In genomic region chr22:20944042-20944441, GRCh38 we compare ENCODE assay signal across 22 cellular contexts. TPM values are rescaled to one million over a fixed set of nuclear protein-coding genes. Genes with fewer than 3 reads are reported as not detected.
DNase-seq lines count a peak whose midpoint lies in the region; ATAC-seq, FAIRE-seq and TF ChIP-seq lines count a peak whose summit lies in the region.
"Had no signal": no experiment of that assay in that cellular context is flagged by ENCODE, and none has a peak within 500 bp of the region (broad histone marks: within the 10 kb centered on the region; RNA-seq: fewer than 3 reads in every experiment).

No MANE protein-coding gene starts in this region.

- intact Hi-C loops in activated naive CD4-positive, alpha-beta T cell treated with anti-CD3 and anti-CD28 coated beads for 36 hours (cut with micrococcal nuclease): loop anchor here (10.0 kb wide), 1 partner anchor 129 kb away; no protein-coding TSS in a partner anchor
- intact Hi-C loops in HCT116 (cut with micrococcal nuclease) (no loop called here), K562 (cut with micrococcal nuclease) (no loop called here), gastrocnemius medialis (cut with DNase I; ENCODE audit: low total_unique reads) (loop anchor here (2.0 kb wide), 1 partner anchor 23 kb away; no protein-coding TSS in a partner anchor)

- no peaks in the 10 kb centered on the region for H3K9me2 ChIP-seq in HCT116 (ENCODE audit: insufficient read depth)

- BruUV-seq in HCT116 (replicated peaks; lab: Mats Ljungman, UMichigan) (no TSS peak), K562 (replicated peaks; lab: Mats Ljungman, UMichigan) (no TSS peak)

- no peak for FAIRE-seq in K562 (lab: Jason Lieb, UNC)
- FAIRE-seq: A204.1, GM12891, GM18507, H54 had no signal

- H3K9me1 ChIP-seq in K562 (ENCODE audit: control insufficient read depth, insufficient read depth, low read length): peaks cover 41% of the 10 kb centered on the region

- CTCF ChIA-PET in activated naive CD4-positive, alpha-beta T cell treated with anti-CD3 and anti-CD28 coated beads for 36 hours (lab: Charles Lee): interaction anchor here (0.7 kb wide), 1 partner anchor 16 kb away, joined by 6 read pairs; no protein-coding TSS in a partner anchor
- CTCF ChIA-PET in HCT116 (lab: Charles Lee): interaction anchor here (0.7 to 1.0 kb wide), 3 partner anchors 13 to 149 kb away, joined by 3 read pairs; no protein-coding TSS in a partner anchor
- CTCF ChIA-PET in K562 (lab: Yijun Ruan, JAX; ENCODE audit: low intra/inter-chr PET ratio): no interaction called here

- in situ Hi-C loops in K562 (cut with MboI) (no loop called here), gastrocnemius medialis (cut with MboI; ENCODE audit: low sequenced_read_pairs in 4 of 4) (no loop called here)

- RAD21 ChIA-PET in HCT116 (lab: Charles Lee; ENCODE audit: low non-redundant PET in 1 of 2, low total read pairs in 2 of 2, uncharacterized antibody in 2 of 2, unreplicated experiment in 2 of 2): no interaction called here

- WGBS in K562 (ENCODE audit: insufficient coverage, low coverage, missing lambda C conversion rate): 28% methylated on average over 1 of the region's 1 CpG

- peak overlapping the region; percentile 64 for H3K4me2 ChIP-seq in HCT116 (ENCODE audit: low read length)
- H3K4me2 ChIP-seq in K562 (ENCODE audit: insufficient read depth, low read length): no peak overlapping the region
- H3K4me2 ChIP-seq: BLaER1 had no signal

- H3K9ac ChIP-seq in HCT116 (ENCODE audit: low read length) (no peak overlapping the region), K562 (ENCODE audit: insufficient read depth in 1 of 2, low read depth in 2 of 2, low read length in 2 of 2) (no peak overlapping the region)
- H3K9ac ChIP-seq: BLaER1 had no signal

- H3K27ac Mint-ChIP-seq in activated naive CD4-positive, alpha-beta T cell treated with anti-CD3 and anti-CD28 coated beads for 36 hours: peak overlapping the region; percentile 14
- H3K27ac Mint-ChIP-seq: B cell had no signal

- H3K27me3 Mint-ChIP-seq in activated naive CD4-positive, alpha-beta T cell treated with anti-CD3 and anti-CD28 coated beads for 36 hours (ENCODE audit: low read depth): no peaks in the 10 kb centered on the region
- H3K27me3 Mint-ChIP-seq: B cell; CD4-positive, alpha-beta memory T cell had no signal

- no peaks in the 10 kb centered on the region for H3K9me3 ChIP-seq in HCT116 (ENCODE audit: control insufficient read depth in 1 of 2, insufficient read depth in 1 of 2, low read depth in 1 of 2, low read length in 2 of 2)
- H3K9me3 ChIP-seq in K562 (replicated peaks; ENCODE audit: control insufficient read depth, insufficient read depth, low read depth, low read length): no peaks in the 10 kb centered on the region
- H3K9me3 ChIP-seq in gastrocnemius medialis: no peaks in the 10 kb centered on the region
- H3K9me3 ChIP-seq: BLaER1, HAP-1 had no signal

- DNase-seq in activated naive CD4-positive, alpha-beta T cell treated with anti-CD3 and anti-CD28 coated beads for 36 hours: no peak
- no peak for DNase-seq in activated naive CD4-positive, alpha-beta T cell treated with Interleukin-2 at 50 U/mL for 16 hours
- DNase-seq in HCT116 (ENCODE audit: low read depth, low spot score): no peak
- DNase-seq in K562 (ENCODE audit: extremely low read depth in 1 of 4, low spot score in 3 of 4): no peak
- DNase-seq in gastrocnemius medialis: no peak
- DNase-seq: Calu3; CD4-positive, alpha-beta memory T cell; COR-L47; DMS53; DMS79 treated with DMSO at 0.1 percent for 48 hours; GF-D8; GOT3 had no signal

- no peak for TF ChIP-seq EP300 in K562 (IDR thresholded peaks at IDR 0.05; ENCODE audit: low read length)

- no peak overlapping the region for H3K4me3 Mint-ChIP-seq in activated naive CD4-positive, alpha-beta T cell treated with anti-CD3 and anti-CD28 coated beads for 36 hours
- H3K4me3 Mint-ChIP-seq: B cell had no signal

- H4K20me1 ChIP-seq in HCT116 (ENCODE audit: insufficient read depth) (peaks cover 52% of the 10 kb centered on the region; the same call in 1 of the 2 replicates), K562 (replicated peaks; ENCODE audit: control insufficient read depth, insufficient read depth, low read length) (peaks cover 95% of the 10 kb centered on the region)

- H3K27me3 ChIP-seq in HCT116 (ENCODE audit: insufficient read depth, low read length): no peaks in the 10 kb centered on the region
- H3K27me3 ChIP-seq in K562 (ENCODE audit: control insufficient read depth in 2 of 2, insufficient read depth in 2 of 2, low read length in 2 of 2): no peaks in the 10 kb centered on the region
- H3K27me3 ChIP-seq in gastrocnemius medialis: no peaks in the 10 kb centered on the region
- H3K27me3 ChIP-seq: BLaER1 had no signal

- no peaks in the 10 kb centered on the region for H3K9me3 Mint-ChIP-seq in activated naive CD4-positive, alpha-beta T cell treated with anti-CD3 and anti-CD28 coated beads for 36 hours
- H3K9me3 Mint-ChIP-seq: CD4-positive, alpha-beta memory T cell had no signal

- H3K79me2 ChIP-seq in HCT116 (ENCODE audit: insufficient read depth, low read length): peaks cover 99% of the 10 kb centered on the region
- H3K79me2 ChIP-seq in K562 (ENCODE audit: control insufficient read depth, insufficient read depth, low read length): peaks cover 97% of the 10 kb centered on the region

- H3K4me1 ChIP-seq in HCT116 (ENCODE audit: control insufficient read depth in 1 of 2, insufficient read depth in 2 of 2, low read length in 2 of 2): peaks cover 14 to 61% of the 10 kb centered on the region in 2 experiments
- peaks cover 9 to 19% of the 10 kb centered on the region in 2 experiments; a peak in 3 of 5 replicates for H3K4me1 ChIP-seq in K562 (replicated peaks in 1 of 2; ENCODE audit: control insufficient read depth in 2 of 2, insufficient read depth in 2 of 2, low read length in 2 of 2)
- H3K4me1 ChIP-seq in gastrocnemius medialis: peaks cover 52 to 60% of the 10 kb centered on the region in 2 donors

- POLR2A ChIA-PET in HCT116 (lab: Charles Lee): no interaction called here
- POLR2A ChIA-PET in K562 (lab: Yijun Ruan, JAX): interaction anchor here (54.6 to 64.4 kb wide), 2 partner anchors 7 to 26 kb away, joined by 1556 read pairs; partner anchors contain the start of genes AIFM3, CRKL and LZTR1

- H2AFZ ChIP-seq in HCT116 (ENCODE audit: low read depth, low read length, poor library complexity, severe bottlenecking) (no peak overlapping the region), K562 (ENCODE audit: low read depth, low read length) (no peak overlapping the region)

- H3K36me3 Mint-ChIP-seq in activated naive CD4-positive, alpha-beta T cell treated with anti-CD3 and anti-CD28 coated beads for 36 hours (ENCODE audit: low read depth): peaks cover 17% of the 10 kb centered on the region

- TF ChIP-seq RAD21 in HCT116 (IDR thresholded peaks at IDR 0.05; ENCODE audit: low read depth): no peak
- TF ChIP-seq RAD21 in K562 (CRISPR knock-in tag; conservative IDR thresholded peaks at IDR 0.05 in 1 of 2, IDR thresholded peaks at IDR 0.05 in 1 of 2): no peak

- H3K4me3 ChIP-seq in HCT116 (replicated peaks in 1 of 2; ENCODE audit: low read depth in 1 of 2, low read length in 2 of 2) (no peak overlapping the region), K562 (no peak overlapping the region), gastrocnemius medialis (no peak overlapping the region)
- H3K4me3 ChIP-seq: BLaER1, HAP-1 had no signal

- ATAC-seq in HCT116: no peak
- ATAC-seq in K562: no peak
- no peak for ATAC-seq in GM19023 (IDR thresholded peaks at IDR 0.05; ENCODE audit: unreplicated experiment)
- no peak for ATAC-seq in gastrocnemius medialis

- no peak for TF ChIP-seq POLR2A in HCT116 (IDR thresholded peaks at IDR 0.05; ENCODE audit: borderline replicate concordance, extremely low read depth, insufficient read depth, insufficient read length)
- no peak for TF ChIP-seq POLR2A in K562 (conservative IDR thresholded peaks at IDR 0.05)
- no peak for TF ChIP-seq POLR2A in gastrocnemius medialis (IDR thresholded peaks at IDR 0.05)

- H3K36me3 ChIP-seq in HCT116 (ENCODE audit: control insufficient read depth in 1 of 2, insufficient read depth in 2 of 2, low read length in 2 of 2) (peaks cover 0 to 4% of the 10 kb centered on the region in 2 experiments; a peak in 1 of 4 replicates), K562 (ENCODE audit: control insufficient read depth, insufficient read depth, low read length) (peaks cover 85% of the 10 kb centered on the region), gastrocnemius medialis (no peaks in the 10 kb centered on the region)

- peaks cover 70% of the 10 kb centered on the region for H3K4me1 Mint-ChIP-seq in activated naive CD4-positive, alpha-beta T cell treated with anti-CD3 and anti-CD28 coated beads for 36 hours (ENCODE audit: low read depth)

- H3K27ac ChIP-seq in HCT116 (ENCODE audit: low read depth, low read length) (no peak overlapping the region), K562 (ENCODE audit: extremely low read depth, low read depth, low read length) (no peak overlapping the region), gastrocnemius medialis (no peak overlapping the region)
- H3K27ac ChIP-seq: 22Rv1, BLaER1, C4-2B had no signal

- no peak for TF ChIP-seq CTCF in HCT116 (IDR thresholded peaks at IDR 0.05 in 2 of 3, conservative IDR thresholded peaks at IDR 0.05 in 1 of 3; ENCODE audit: borderline replicate concordance in 1 of 3, insufficient read depth in 1 of 3, low read depth in 2 of 3, low read length in 2 of 3)
- no peak for TF ChIP-seq CTCF in K562 (IDR thresholded peaks at IDR 0.05 in 2 of 3, conservative IDR thresholded peaks at IDR 0.05 in 1 of 3; ENCODE audit: insufficient read depth in 2 of 3, low read depth in 1 of 3, low read length in 3 of 3)
- no peak for TF ChIP-seq CTCF in gastrocnemius medialis (IDR thresholded peaks at IDR 0.05 in 4 of 5, conservative IDR thresholded peaks at IDR 0.05 in 1 of 5)

RNA-seq across cellular contexts. Expression of gene AIFM3, which starts 23.0 kb away (rescaled TPM):
- total RNA-seq in activated naive CD4-positive, alpha-beta T cell treated with anti-CD3 and anti-CD28 coated beads for 36 hours: under 1 TPM; 0.07 to 0.10 TPM
- total RNA-seq in HCT116 (2021; ENCODE audit: unreplicated experiment): 9.7 TPM
- 5.6 and 5.8 TPM in 2 replicates for polyA plus RNA-seq in HCT116 (2012)
- total RNA-seq in K562 (2011; cell fraction: chromatin; rRNA removed; ENCODE audit: low replicate concordance): 0.14 and 1.4 TPM in 2 replicates
- 0.33 and 1.2 TPM in 2 replicates for total RNA-seq in K562 (2011; cell fraction: nucleolus; rRNA removed)
- 0.53 and 0.81 TPM in 2 replicates for total RNA-seq in K562 (2011; cell fraction: nucleoplasm; rRNA removed)
- total RNA-seq in K562 (2014; rRNA removed): 0.14 TPM in 1 of 2 replicates, not detected in the other
- 0.10 TPM in 1 of 2 replicates, not detected in the other for total RNA-seq in K562 (2014; rRNA removed; fragmentation: Illumina TruSeq; extraction: Trizol)
- total RNA-seq in K562 (2015; rRNA removed; fragmentation: Illumina TruSeq; extraction: Trizol): 0.07 TPM in 1 of 2 replicates, not detected in the other
- 0.20 and 0.56 TPM in 2 replicates for total RNA-seq in K562 (2021)
- 0.04 and 0.08 TPM in 2 replicates for polyA plus RNA-seq in K562 (2011; rRNA removed)
- polyA plus RNA-seq in K562 (2011; cell fraction: cytosol; rRNA removed): 0.06 TPM in 1 of 2 replicates, not detected in the other
- polyA plus RNA-seq in K562 (2011; cell fraction: nucleus; rRNA removed): 0.80 and 0.87 TPM in 2 replicates
- 0.27 and 0.50 TPM in 2 replicates for polyA plus RNA-seq in K562 (2012)
- polyA plus RNA-seq in K562 (2014; fragmentation: Illumina TruSeq; extraction: Trizol): 0.06 TPM in 1 of 2 replicates, not detected in the other
- under 1 TPM; 0.03 to 0.06 TPM for polyA plus RNA-seq in K562 (2014; fragmentation: Nextera tagmentation; extraction: Ambion mirVana)
- polyA plus RNA-seq in K562 (2014; rRNA removed): 0.15 TPM in 1 of 2 replicates, not detected in the other
- 0.06 TPM in 1 of 2 replicates, not detected in the other for polyA minus RNA-seq in K562 (2011; rRNA and poly(A)+ RNA removed)
- polyA minus RNA-seq in K562 (2011; cell fraction: cytosol; rRNA and poly(A)+ RNA removed): not detected in 2 replicates
- polyA minus RNA-seq in K562 (2011; cell fraction: nucleus; rRNA and poly(A)+ RNA removed): 0.27 and 0.44 TPM in 2 replicates
- total RNA-seq in gastrocnemius medialis: under 1 TPM in 2 of 4 donors, not detected in 2; 0.22 to 0.42 TPM
- polyA plus RNA-seq: CD4-positive, alpha-beta memory T cell had no signal

RNA-seq across cellular contexts. Expression of gene CRKL, which starts 26.8 kb away (rescaled TPM):
- total RNA-seq in activated naive CD4-positive, alpha-beta T cell treated with anti-CD3 and anti-CD28 coated beads for 36 hours: 10 to 100 TPM; 60.5 to 62.2 TPM
- total RNA-seq in HCT116 (2021; ENCODE audit: unreplicated experiment) (87.7 TPM), K562 (2014; rRNA removed) (105 and 144 TPM in 2 replicates), K562 (2014; rRNA removed; fragmentation: Illumina TruSeq; extraction: Trizol) (138 and 141 TPM in 2 replicates), K562 (2015; rRNA removed; fragmentation: Illumina TruSeq; extraction: Trizol) (124 and 128 TPM in 2 replicates), K562 (2021) (263 and 267 TPM in 2 replicates), gastrocnemius medialis (100 to 1,000 TPM in 1 of 4 donors, 10 to 100 TPM in 3; 73.3 to 109 (median 84.7) TPM)
- 44.2 and 49.3 TPM in 2 replicates for polyA plus RNA-seq in HCT116 (2012)
- total RNA-seq in K562 (2011; cell fraction: chromatin; rRNA removed; ENCODE audit: low replicate concordance): 251 and 271 TPM in 2 replicates
- 179 and 190 TPM in 2 replicates for total RNA-seq in K562 (2011; cell fraction: nucleolus; rRNA removed)
- total RNA-seq in K562 (2011; cell fraction: nucleoplasm; rRNA removed): 236 and 257 TPM in 2 replicates
- polyA plus RNA-seq in K562 (2011; rRNA removed) (135 and 196 TPM in 2 replicates), K562 (2014; fragmentation: Illumina TruSeq; extraction: Trizol) (144 and 156 TPM in 2 replicates), K562 (2014; fragmentation: Nextera tagmentation; extraction: Ambion mirVana) (100 to 1,000 TPM; 100 to 105 TPM), K562 (2014; rRNA removed) (114 and 124 TPM in 2 replicates)
- polyA plus RNA-seq in K562 (2011; cell fraction: cytosol; rRNA removed): 111 and 189 TPM in 2 replicates
- 90.3 and 116 TPM in 2 replicates for polyA plus RNA-seq in K562 (2011; cell fraction: nucleus; rRNA removed)
- polyA plus RNA-seq in K562 (2012): 90.4 and 122 TPM in 2 replicates
- polyA minus RNA-seq in K562 (2011; rRNA and poly(A)+ RNA removed): 219 and 267 TPM in 2 replicates
- polyA minus RNA-seq in K562 (2011; cell fraction: cytosol; rRNA and poly(A)+ RNA removed): 166 and 232 TPM in 2 replicates
- polyA minus RNA-seq in K562 (2011; cell fraction: nucleus; rRNA and poly(A)+ RNA removed): 39.9 and 84.6 TPM in 2 replicates

RNA-seq across cellular contexts. Expression of gene LZTR1, which starts 38.1 kb away (rescaled TPM):
- 10 to 100 TPM; 23.1 to 27.4 TPM for total RNA-seq in activated naive CD4-positive, alpha-beta T cell treated with anti-CD3 and anti-CD28 coated beads for 36 hours
- 56.5 TPM for total RNA-seq in HCT116 (2021; ENCODE audit: unreplicated experiment)
- polyA plus RNA-seq in HCT116 (2012): 23.9 and 24.7 TPM in 2 replicates
- total RNA-seq in K562 (2011; cell fraction: chromatin; rRNA removed; ENCODE audit: low replicate concordance): 338 and 754 TPM in 2 replicates
- 395 and 404 TPM in 2 replicates for total RNA-seq in K562 (2011; cell fraction: nucleolus; rRNA removed)
- total RNA-seq in K562 (2011; cell fraction: nucleoplasm; rRNA removed): 258 and 287 TPM in 2 replicates
- total RNA-seq in K562 (2014; rRNA removed): 87.2 and 120 TPM in 2 replicates
- 46.4 and 63.0 TPM in 2 replicates for total RNA-seq in K562 (2014; rRNA removed; fragmentation: Illumina TruSeq; extraction: Trizol)
- 51.3 and 53.2 TPM in 2 replicates for total RNA-seq in K562 (2015; rRNA removed; fragmentation: Illumina TruSeq; extraction: Trizol)
- total RNA-seq in K562 (2021): 132 and 135 TPM in 2 replicates
- polyA plus RNA-seq in K562 (2011; rRNA removed): 63.0 and 88.5 TPM in 2 replicates
- 50.8 and 68.8 TPM in 2 replicates for polyA plus RNA-seq in K562 (2011; cell fraction: cytosol; rRNA removed)
- polyA plus RNA-seq in K562 (2011; cell fraction: nucleus; rRNA removed): 703 and 913 TPM in 2 replicates
- 80.6 and 93.5 TPM in 2 replicates for polyA plus RNA-seq in K562 (2012)
- 74.3 and 89.8 TPM in 2 replicates for polyA plus RNA-seq in K562 (2014; fragmentation: Illumina TruSeq; extraction: Trizol)
- polyA plus RNA-seq in K562 (2014; fragmentation: Nextera tagmentation; extraction: Ambion mirVana): 1 to 10 TPM; 2.2 to 3.1 TPM
- 115 and 129 TPM in 2 replicates for polyA plus RNA-seq in K562 (2014; rRNA removed)
- 64.5 and 72.9 TPM in 2 replicates for polyA minus RNA-seq in K562 (2011; rRNA and poly(A)+ RNA removed)
- polyA minus RNA-seq in K562 (2011; cell fraction: cytosol; rRNA and poly(A)+ RNA removed): 41.9 and 49.7 TPM in 2 replicates
- 188 and 205 TPM in 2 replicates for polyA minus RNA-seq in K562 (2011; cell fraction: nucleus; rRNA and poly(A)+ RNA removed)
- 10 to 100 TPM; 25.4 to 36.4 (median 26.3) TPM for total RNA-seq in gastrocnemius medialis

RNA-seq across cellular contexts. Expression of gene THAP7, which starts 57.9 kb away (rescaled TPM):
- 10 to 100 TPM; 20.4 to 21.2 TPM for total RNA-seq in activated naive CD4-positive, alpha-beta T cell treated with anti-CD3 and anti-CD28 coated beads for 36 hours
- total RNA-seq in HCT116 (2021; ENCODE audit: unreplicated experiment): 27.7 TPM
- polyA plus RNA-seq in HCT116 (2012): 21.6 and 25.5 TPM in 2 replicates
- 90.2 and 332 TPM in 2 replicates for total RNA-seq in K562 (2011; cell fraction: chromatin; rRNA removed; ENCODE audit: low replicate concordance)
- total RNA-seq in K562 (2011; cell fraction: nucleolus; rRNA removed): 398 and 463 TPM in 2 replicates
- total RNA-seq in K562 (2011; cell fraction: nucleoplasm; rRNA removed): 158 and 211 TPM in 2 replicates
- 245 and 323 TPM in 2 replicates for total RNA-seq in K562 (2014; rRNA removed)
- 32.0 and 35.6 TPM in 2 replicates for total RNA-seq in K562 (2014; rRNA removed; fragmentation: Illumina TruSeq; extraction: Trizol)
- 120 and 129 TPM in 2 replicates for total RNA-seq in K562 (2015; rRNA removed; fragmentation: Illumina TruSeq; extraction: Trizol)
- total RNA-seq in K562 (2021): 169 and 183 TPM in 2 replicates
- 75.4 and 94.6 TPM in 2 replicates for polyA plus RNA-seq in K562 (2011; rRNA removed)
- 137 and 308 TPM in 2 replicates for polyA plus RNA-seq in K562 (2011; cell fraction: cytosol; rRNA removed)
- polyA plus RNA-seq in K562 (2011; cell fraction: nucleus; rRNA removed): 202 and 335 TPM in 2 replicates
- 114 and 118 TPM in 2 replicates for polyA plus RNA-seq in K562 (2012)
- 84.1 and 121 TPM in 2 replicates for polyA plus RNA-seq in K562 (2014; fragmentation: Illumina TruSeq; extraction: Trizol)
- polyA plus RNA-seq in K562 (2014; fragmentation: Nextera tagmentation; extraction: Ambion mirVana): 10 to 100 TPM in 1 of 2 experiments, 1 to 10 TPM in 1; 7.9 to 33.1 TPM
- polyA plus RNA-seq in K562 (2014; rRNA removed): 263 and 266 TPM in 2 replicates
- polyA minus RNA-seq in K562 (2011; rRNA and poly(A)+ RNA removed): 39.0 and 48.5 TPM in 2 replicates
- polyA minus RNA-seq in K562 (2011; cell fraction: cytosol; rRNA and poly(A)+ RNA removed): 53.5 and 55.4 TPM in 2 replicates
- polyA minus RNA-seq in K562 (2011; cell fraction: nucleus; rRNA and poly(A)+ RNA removed): 261 and 385 TPM in 2 replicates
- 10 to 100 TPM; 44.8 to 76.2 (median 61.7) TPM for total RNA-seq in gastrocnemius medialis

Comparison
In these comparisons a context has a peak if more than half of its experiments do, and no peak if none do; other contexts are left out.
1. intact Hi-C loops: an anchor here in activated naive CD4-positive, alpha-beta T cell treated with anti-CD3 and anti-CD28 coated beads for 36 hours (10.0 kb wide) and gastrocnemius medialis (2.0 kb wide); none called in HCT116 and K562.